ENCODE assay signal across 28 cellular contexts in the genomic region with DNA sequence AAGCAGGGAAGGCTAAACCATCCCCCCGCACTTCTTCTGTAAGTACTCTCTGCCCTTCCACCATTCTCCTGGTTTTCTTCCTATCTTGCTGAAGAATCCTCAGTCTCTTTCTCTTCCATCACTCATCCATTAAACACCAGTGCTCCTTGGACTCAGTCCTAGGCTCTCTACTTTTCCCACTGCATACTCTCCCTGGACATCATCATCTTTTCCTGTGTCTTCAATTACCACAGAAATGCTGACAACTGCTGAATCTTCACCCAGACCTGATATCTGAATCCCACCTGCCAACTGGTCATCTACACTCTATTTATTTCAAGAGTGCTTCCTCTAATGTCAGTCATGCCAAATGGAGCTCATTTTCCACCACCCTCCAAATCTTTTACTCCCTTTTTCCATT. TPM values are rescaled to one million over a fixed set of nuclear protein-coding genes. Genes with fewer than 3 reads are reported as not detected.
DNase-seq lines count a peak whose midpoint lies in the region; ATAC-seq and TF ChIP-seq lines count a peak whose summit lies in the region.
"Had no signal": no experiment of that assay in that cellular context is flagged by ENCODE, and none has a peak within 500 bp of the region (broad histone marks: within the 10 kb centered on the region; RNA-seq: fewer than 3 reads in every experiment).

No MANE protein-coding gene starts in this region.

- H3K4me3 ChIP-seq in AG04450 (ENCODE audit: low read depth, low read length): no peak overlapping the region
- H3K4me3 ChIP-seq: body of pancreas, GM23338, lower lobe of right lung, spleen, tibial artery had no signal

- intact Hi-C loops in CD4-positive, alpha-beta T cell (cut with DNase I, micrococcal nuclease): no loop called here

- no peaks in the 10 kb centered on the region for H3K9me3 Mint-ChIP-seq in CD4-positive, alpha-beta T cell
- no peaks in the 10 kb centered on the region for H3K9me3 Mint-ChIP-seq in activated naive CD8-positive, alpha-beta T cell (ENCODE audit: low read depth)
- no peaks in the 10 kb centered on the region for H3K9me3 Mint-ChIP-seq in natural killer cell treated with Interleukin-12 subunit alpha and Interleukin-12 subunit beta and Interleukin-15 and Interleukin-18, amount 100 ng/mL, for 72 hours
- H3K9me3 Mint-ChIP-seq: GM23338; HFFc6; stimulated activated memory B cell treated with anti-CD40 and anti-IgM and Interleukin-4, amounts not matched to agents 10 μg/mL and 1 μg/mL and 100 μg/mL, for 72 hours; T-helper 2 cell treated with Interferon-gamma antibody and Interleukin-4, amounts not matched to agents 5 μg/mL and 100 μg/mL, for 36 hours had no signal

- H3K27ac Mint-ChIP-seq in CD4-positive, alpha-beta T cell: peak overlapping the region; percentile 45
- H3K27ac Mint-ChIP-seq in activated naive CD8-positive, alpha-beta T cell: peak overlapping the region; percentile 62
- peak overlapping the region; percentile 5 to 21 for H3K27ac Mint-ChIP-seq in natural killer cell treated with Interleukin-12 subunit alpha and Interleukin-12 subunit beta and Interleukin-15 and Interleukin-18, amount 100 ng/mL, for 72 hours
- H3K27ac Mint-ChIP-seq: GM23338, HFFc6 had no signal

- TF ChIP-seq CTCF in AG04450 (IDR thresholded peaks at IDR 0.05; ENCODE audit: low read depth, low read length): no peak
- TF ChIP-seq CTCF in CD4-positive, alpha-beta T cell (IDR thresholded peaks at IDR 0.05): no peak

- no peak for ATAC-seq in CD4-positive, alpha-beta T cell (ENCODE audit: poor library complexity)
- no peak for ATAC-seq in natural killer cell treated with Interleukin-12 subunit alpha and Interleukin-12 subunit beta and Interleukin-15 and Interleukin-18, amount 100 ng/mL, for 72 hours
- no peak for ATAC-seq in HG02885 (IDR thresholded peaks at IDR 0.05; ENCODE audit: poor library complexity, unreplicated experiment)
- ATAC-seq: body of pancreas; GM23338; lower lobe of right lung; stimulated activated memory B cell treated with anti-CD40 and anti-IgM and Interleukin-4, amounts not matched to agents 10 μg/mL and 1 μg/mL and 100 μg/mL, for 72 hours had no signal

- H3K36me3 Mint-ChIP-seq in CD4-positive, alpha-beta T cell (ENCODE audit: low read depth): peaks cover 86% of the 10 kb centered on the region
- peaks cover 9% of the 10 kb centered on the region for H3K36me3 Mint-ChIP-seq in activated naive CD8-positive, alpha-beta T cell
- peaks cover 29% of the 10 kb centered on the region for H3K36me3 Mint-ChIP-seq in natural killer cell treated with Interleukin-12 subunit alpha and Interleukin-12 subunit beta and Interleukin-15 and Interleukin-18, amount 100 ng/mL, for 72 hours

- no peaks in the 10 kb centered on the region for H3K4me1 Mint-ChIP-seq in CD4-positive, alpha-beta T cell (ENCODE audit: low read depth)
- H3K4me1 Mint-ChIP-seq in activated naive CD8-positive, alpha-beta T cell (ENCODE audit: low read depth): peaks cover 8% of the 10 kb centered on the region
- H3K4me1 Mint-ChIP-seq in natural killer cell treated with Interleukin-12 subunit alpha and Interleukin-12 subunit beta and Interleukin-15 and Interleukin-18, amount 100 ng/mL, for 72 hours (ENCODE audit: low read depth in 2 of 2): peaks cover 10% of the 10 kb centered on the region in 2 donors
- H3K4me1 Mint-ChIP-seq: GM23338; stimulated activated memory B cell treated with anti-CD40 and anti-IgM and Interleukin-4, amounts not matched to agents 10 μg/mL and 1 μg/mL and 100 μg/mL, for 72 hours had no signal

- H3K9me3 ChIP-seq in AG04450 (ENCODE audit: control insufficient read depth, insufficient read depth, low read length): no peaks in the 10 kb centered on the region
- no peaks in the 10 kb centered on the region for H3K9me3 ChIP-seq in CD4-positive, alpha-beta T cell (ENCODE audit: control insufficient read depth, low read length)
- H3K9me3 ChIP-seq: body of pancreas, Caco-2, lower lobe of right lung, spleen, tibial artery had no signal

- no peak overlapping the region for H3K4me3 Mint-ChIP-seq in CD4-positive, alpha-beta T cell
- no peak overlapping the region for H3K4me3 Mint-ChIP-seq in activated naive CD8-positive, alpha-beta T cell
- no peak overlapping the region for H3K4me3 Mint-ChIP-seq in natural killer cell treated with Interleukin-12 subunit alpha and Interleukin-12 subunit beta and Interleukin-15 and Interleukin-18, amount 100 ng/mL, for 72 hours
- H3K4me3 Mint-ChIP-seq: GM23338; HFFc6; stimulated activated memory B cell treated with anti-CD40 and anti-IgM and Interleukin-4, amounts not matched to agents 10 μg/mL and 1 μg/mL and 100 μg/mL, for 72 hours; T-helper 2 cell treated with Interferon-gamma antibody and Interleukin-4, amounts not matched to agents 5 μg/mL and 100 μg/mL, for 36 hours had no signal

- CTCF ChIA-PET in AG04450 (lab: Charles Lee): interaction anchor here (0.8 to 3.1 kb wide), 3 partner anchors 53 to 114 kb away, joined by 4 to 17 read pairs (median 6); partner anchors contain the start of gene ARL6IP1
- CTCF ChIA-PET in CD4-positive, alpha-beta T cell (lab: Charles Lee): no interaction called here

- H3K27me3 Mint-ChIP-seq in CD4-positive, alpha-beta T cell: no peaks in the 10 kb centered on the region
- no peaks in the 10 kb centered on the region for H3K27me3 Mint-ChIP-seq in activated naive CD8-positive, alpha-beta T cell
- H3K27me3 Mint-ChIP-seq in natural killer cell treated with Interleukin-12 subunit alpha and Interleukin-12 subunit beta and Interleukin-15 and Interleukin-18, amount 100 ng/mL, for 72 hours: no peaks in the 10 kb centered on the region
- H3K27me3 Mint-ChIP-seq: stimulated activated memory B cell treated with anti-CD40 and anti-IgM and Interleukin-4, amounts not matched to agents 10 μg/mL and 1 μg/mL and 100 μg/mL, for 72 hours had no signal

- POLR2A ChIA-PET in AG04450 (lab: Yijun Ruan, JAX): no interaction called here
- POLR2A ChIA-PET in CD4-positive, alpha-beta T cell (lab: Charles Lee): no interaction called here

- DNase-seq in AG04450 (ENCODE audit: low read depth, low spot score) (peak; percentile 8), midbrain (lab: John Stamatoyannopoulos, UW) (no peak), activated gamma-delta T cell (lab: John Stamatoyannopoulos, UW) (no peak)
- no peak for DNase-seq in CD4-positive, alpha-beta T cell
- DNase-seq in natural killer cell treated with Interleukin-12 subunit alpha and Interleukin-12 subunit beta and Interleukin-15 and Interleukin-18, amount 100 ng/mL, for 72 hours (ENCODE audit: low spot score): no peak
- DNase-seq: activated CD4-positive, alpha-beta T cell treated with anti-CD3 and anti-CD28 coated beads, Interleukin-2, amount 50 U/mL, for 48 hours; activated T-cell treated with anti-CD3 and anti-CD28 coated beads, Interleukin-2, amount 50 U/mL, for 1 hour; body of pancreas; Caco-2; DND-41; effector CD4-positive, alpha-beta T cell; HFFc6; lower lobe of right lung; NCI-H1105 treated with DMSO at 0.1 percent for 48 hours; NCI-H2029 treated with DMSO at 0.1 percent for 48 hours; NCI-H345; NCI-H774; spleen; stimulated activated CD4-positive, alpha-beta T cell treated with anti-CD3 and anti-CD28 coated beads, Interleukin-2, amount 100 ng/mL, for 48 hours; tibial artery had no signal

- H3K27ac ChIP-seq in AG04450 (ENCODE audit: low read depth, low read length): no peak overlapping the region
- no peak overlapping the region for H3K27ac ChIP-seq in CD4-positive, alpha-beta T cell (ENCODE audit: low read depth, low read length)
- H3K27ac ChIP-seq: body of pancreas, epithelial cell of prostate, lower lobe of right lung, RWPE1, spleen, tibial artery, VCaP had no signal

- H3K27me3 ChIP-seq in AG04450 (ENCODE audit: control insufficient read depth, insufficient read depth, low read length): no peaks in the 10 kb centered on the region
- H3K27me3 ChIP-seq in CD4-positive, alpha-beta T cell (ENCODE audit: control insufficient read depth, insufficient read depth, low read length): no peaks in the 10 kb centered on the region
- H3K27me3 ChIP-seq: body of pancreas, spleen, tibial artery had no signal

RNA-seq across cellular contexts. Expression of gene ARL6IP1, which starts 53.8 kb away (rescaled TPM):
- 129 and 155 TPM in 2 replicates for polyA plus RNA-seq in AG04450 (2011; rRNA removed)
- 228 and 232 TPM in 2 replicates for polyA minus RNA-seq in AG04450 (2011; rRNA and poly(A)+ RNA removed)
- total RNA-seq in CD4-positive, alpha-beta T cell: 100 to 1,000 TPM; 109 to 111 TPM
- 100 to 1,000 TPM; 113 to 149 TPM for total RNA-seq in natural killer cell treated with Interleukin-12 subunit alpha and Interleukin-12 subunit beta and Interleukin-15 and Interleukin-18, amount 100 ng/mL, for 72 hours
